ENCODE assay signal across 9 cellular contexts in the genomic region with DNA sequence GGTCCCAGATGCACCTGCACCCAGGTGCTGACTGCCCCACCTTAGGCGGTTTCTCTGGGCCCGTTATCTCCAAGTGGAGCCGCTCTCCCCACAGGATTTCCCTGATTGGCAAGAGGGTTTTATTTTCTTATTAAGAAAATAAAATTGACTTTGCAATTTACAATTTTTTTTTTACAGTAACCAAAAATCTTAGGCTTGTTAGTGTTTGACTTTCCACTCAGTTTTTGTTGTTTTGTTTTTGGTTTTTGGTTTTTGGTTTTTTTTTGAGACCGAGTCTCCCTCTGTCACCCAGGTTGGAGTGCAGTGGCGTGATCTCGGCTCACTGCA. TPM values are rescaled to one million over a fixed set of nuclear protein-coding genes. Genes with fewer than 3 reads are reported as not detected.
A peak's percentile ranks its signal among the peaks of the same experiment; 100 is the strongest.
DNase-seq lines count a peak whose midpoint lies in the region; ATAC-seq and TF ChIP-seq lines count a peak whose summit lies in the region.
"Had no signal": no experiment of that assay in that cellular context is flagged by ENCODE, and none has a peak within 500 bp of the region (broad histone marks: within the 10 kb centered on the region; RNA-seq: fewer than 3 reads in every experiment).

No MANE protein-coding gene starts in this region.

- no peak for DNase-seq in CD8-positive, alpha-beta T cell
- no peak for DNase-seq in SK-N-MC (ENCODE audit: low read depth, low spot score)
- no peak for DNase-seq in esophagus muscularis mucosa (ENCODE audit: extremely low spot score)
- DNase-seq in progenitor cell of endocrine pancreas (ENCODE audit: low spot score, unreplicated experiment): no peak
- DNase-seq in NCI-H2029 (lab: John Stamatoyannopoulos, UW): no peak

- CTCF ChIA-PET in CD8-positive, alpha-beta T cell (lab: Charles Lee): no interaction called here

- peak overlapping the region; percentile 37 for H3K27ac Mint-ChIP-seq in CD8-positive, alpha-beta T cell
- H3K27ac Mint-ChIP-seq in progenitor cell of endocrine pancreas: no peak overlapping the region

- H3K27me3 Mint-ChIP-seq in CD8-positive, alpha-beta T cell (ENCODE audit: low read depth): no peaks in the 10 kb centered on the region
- peaks cover 23% of the 10 kb centered on the region for H3K27me3 Mint-ChIP-seq in progenitor cell of endocrine pancreas

- no peak overlapping the region for H3K9ac ChIP-seq in SK-N-MC (ENCODE audit: insufficient read length)

- no peaks in the 10 kb centered on the region for H3K9me3 Mint-ChIP-seq in CD8-positive, alpha-beta T cell
- H3K9me3 Mint-ChIP-seq in progenitor cell of endocrine pancreas (ENCODE audit: low read depth): no peaks in the 10 kb centered on the region

- no peak for TF ChIP-seq EP300 in esophagus muscularis mucosa (IDR thresholded peaks at IDR 0.05)

- POLR2A ChIA-PET in CD8-positive, alpha-beta T cell (lab: Charles Lee): no interaction called here

- H3K27ac ChIP-seq in CD8-positive, alpha-beta T cell (ENCODE audit: low read depth, low read length): peak overlapping the region; percentile 47
- no peak overlapping the region for H3K27ac ChIP-seq in SK-N-MC
- H3K27ac ChIP-seq in esophagus muscularis mucosa (replicated peaks in 1 of 4): peak overlapping the region; percentile 80 to 90 (median 84)

- peaks cover 27% of the 10 kb centered on the region for H3K4me1 Mint-ChIP-seq in CD8-positive, alpha-beta T cell (ENCODE audit: low read depth)
- H3K4me1 Mint-ChIP-seq in progenitor cell of endocrine pancreas (ENCODE audit: low read depth): peaks cover 21% of the 10 kb centered on the region

- peaks cover 26% of the 10 kb centered on the region for H3K36me3 Mint-ChIP-seq in CD8-positive, alpha-beta T cell
- H3K36me3 Mint-ChIP-seq in progenitor cell of endocrine pancreas (ENCODE audit: insufficient read depth): no peaks in the 10 kb centered on the region

- H3K36me3 ChIP-seq in CD8-positive, alpha-beta T cell (ENCODE audit: insufficient read depth, low read length): no peaks in the 10 kb centered on the region
- H3K36me3 ChIP-seq in SK-N-MC (ENCODE audit: insufficient read depth, low read length) (no peaks in the 10 kb centered on the region; the same call in 1 of the 2 replicates), esophagus muscularis mucosa (peaks cover under 1 to 24% (median 9%) of the 10 kb centered on the region in 4 donors)

- H3K4me1 ChIP-seq in CD8-positive, alpha-beta T cell (ENCODE audit: insufficient read depth, low read length): peaks cover 10% of the 10 kb centered on the region
- H3K4me1 ChIP-seq in esophagus muscularis mucosa: peaks cover 20 to 51% (median 35%) of the 10 kb centered on the region in 4 donors

- ATAC-seq in CD8-positive, alpha-beta T cell: no peak
- no peak for ATAC-seq in GM21515 (IDR thresholded peaks at IDR 0.05; ENCODE audit: unreplicated experiment)
- no peak for ATAC-seq in HG03039 (IDR thresholded peaks at IDR 0.05; ENCODE audit: unreplicated experiment)
- ATAC-seq in HG03432 (IDR thresholded peaks at IDR 0.05; ENCODE audit: unreplicated experiment): no peak

- H3K27me3 ChIP-seq in CD8-positive, alpha-beta T cell (ENCODE audit: insufficient read depth, low read length): no peaks in the 10 kb centered on the region
- peaks cover 0 to 6% (median 0%) of the 10 kb centered on the region in 4 donors for H3K27me3 ChIP-seq in esophagus muscularis mucosa

- 48% methylated on average over 6 of the region's 6 CpGs for WGBS in esophagus muscularis mucosa

- no peaks in the 10 kb centered on the region for H3K9me3 ChIP-seq in CD8-positive, alpha-beta T cell (ENCODE audit: low read length)
- no peaks in the 10 kb centered on the region for H3K9me3 ChIP-seq in SK-N-MC (ENCODE audit: low read depth, low read length)
- no peaks in the 10 kb centered on the region for H3K9me3 ChIP-seq in esophagus muscularis mucosa

- H3K4me3 Mint-ChIP-seq in CD8-positive, alpha-beta T cell: peak overlapping the region; percentile 77
- peak overlapping the region; percentile 65 for H3K4me3 Mint-ChIP-seq in progenitor cell of endocrine pancreas (ENCODE audit: low read depth)

- no peak for TF ChIP-seq CTCF in CD8-positive, alpha-beta T cell (IDR thresholded peaks at IDR 0.05)
- TF ChIP-seq CTCF in esophagus muscularis mucosa (IDR thresholded peaks at IDR 0.05) (no peak), progenitor cell of endocrine pancreas (IDR thresholded peaks at IDR 0.05; ENCODE audit: unreplicated experiment) (no peak)

- intact Hi-C loops in CD8-positive, alpha-beta T cell (cut with DNase I, micrococcal nuclease): loop anchor here (1.0 kb wide), 5 partner anchors 25 to 153 kb away; partner anchors contain the start of genes LRRC47 (in 2 of the 2), SMIM1 (in 2 of the 2), WRAP73 (in 2 of the 2) and C1orf174 (in 1 of the 2)
- intact Hi-C loops in esophagus muscularis mucosa (cut with DNase I): no loop called here

- H3K4me3 ChIP-seq in CD8-positive, alpha-beta T cell (ENCODE audit: low read depth, low read length): peak overlapping the region; percentile 63
- peak overlapping the region; percentile 83 for H3K4me3 ChIP-seq in SK-N-MC
- H3K4me3 ChIP-seq in esophagus muscularis mucosa: peak overlapping the region; percentile 84 to 93 (median 86)

- TF ChIP-seq POLR2A in esophagus muscularis mucosa (IDR thresholded peaks at IDR 0.05; ENCODE audit: low read depth): no peak

RNA-seq across cellular contexts. Expression of gene CCDC27, which starts 4.8 kb away (rescaled TPM):
- not detected for total RNA-seq in CD8-positive, alpha-beta T cell
- total RNA-seq in esophagus muscularis mucosa: not detected
- not detected in 2 replicates for total RNA-seq in progenitor cell of endocrine pancreas
- total RNA-seq: ureter had no signal

RNA-seq across cellular contexts. Expression of gene SMIM1, which starts 25.1 kb away (rescaled TPM):
- total RNA-seq in CD8-positive, alpha-beta T cell: 1 to 10 TPM; 1.5 to 1.6 TPM
- total RNA-seq in esophagus muscularis mucosa: 10 to 100 TPM; 10.5 to 16.3 (median 13.3) TPM
- 10.8 and 12.0 TPM in 2 replicates for total RNA-seq in progenitor cell of endocrine pancreas

RNA-seq across cellular contexts. Expression of gene LRRC47, which starts 48.8 kb away (rescaled TPM):
- total RNA-seq in CD8-positive, alpha-beta T cell: 10 to 100 TPM; 31.8 to 36.3 TPM
- total RNA-seq in esophagus muscularis mucosa (10 to 100 TPM; 34.1 to 51.6 (median 44.1) TPM), progenitor cell of endocrine pancreas (54.9 and 57.0 TPM in 2 replicates)
